In genomic region chr12:54967461-54967860, GRCh38 we compare ENCODE assay signal across 14 cellular contexts. TPM values are rescaled to one million over a fixed set of nuclear protein-coding genes. Genes with fewer than 3 reads are reported as not detected.
A peak's percentile ranks its signal among the peaks of the same experiment; 100 is the strongest.
DNase-seq lines count a peak whose midpoint lies in the region; ATAC-seq lines count a peak whose summit lies in the region.
"Had no signal": no experiment of that assay in that cellular context is flagged by ENCODE, and none has a peak within 500 bp of the region (broad histone marks: within the 10 kb centered on the region; RNA-seq: fewer than 3 reads in every experiment).

No MANE protein-coding gene starts in this region.

- no peak for DNase-seq in activated CD4-positive, alpha-beta T cell treated with anti-CD3 and anti-CD28 coated beads, Interleukin-2, amount 10 ng/mL, durations not matched to agents 24 days and 14 days
- no peak for DNase-seq in activated CD4-positive, alpha-beta T cell treated with anti-CD3 and anti-CD28 coated beads for 1 hour
- DNase-seq in T-helper 17 cell (no peak), caudate nucleus (lab: John Stamatoyannopoulos, UW) (no peak), trophoblast cell (no peak), cerebellar cortex (ENCODE audit: low spot score) (no peak), sciatic nerve (ENCODE audit: low spot score) (no peak)
- DNase-seq: lower lobe of right lung, NCI-H446 had no signal

- no peaks in the 10 kb centered on the region for H3K27me3 ChIP-seq in trophoblast cell (ENCODE audit: insufficient read depth, low read length)

- no peaks in the 10 kb centered on the region for H3K4me1 ChIP-seq in trophoblast cell (ENCODE audit: control insufficient read depth in 1 of 2, insufficient read depth in 2 of 2, low read length in 2 of 2)
- H3K4me1 ChIP-seq: lower lobe of right lung had no signal

- no CpG with 5 or more reads among the region's 2 CpGs for WGBS in trophoblast cell (ENCODE audit: extremely low coverage, insufficient coverage, insufficient read length)

- peak overlapping the region; percentile 68 for H3K27ac Mint-ChIP-seq in activated CD4-positive, alpha-beta T cell treated with anti-CD3 and anti-CD28 coated beads, Interleukin-2, amount 10 ng/mL, durations not matched to agents 24 days and 14 days
- H3K27ac Mint-ChIP-seq in T-helper 17 cell: peak overlapping the region; percentile 92

- no peaks in the 10 kb centered on the region for H3K27me3 Mint-ChIP-seq in activated CD4-positive, alpha-beta T cell treated with anti-CD3 and anti-CD28 coated beads, Interleukin-2, amount 10 ng/mL, durations not matched to agents 24 days and 14 days
- H3K27me3 Mint-ChIP-seq in T-helper 17 cell: no peaks in the 10 kb centered on the region

- H3K9me3 ChIP-seq in T-helper 17 cell (ENCODE audit: control insufficient read depth, low read length, poor library complexity, severe bottlenecking): no peaks in the 10 kb centered on the region
- H3K9me3 ChIP-seq in trophoblast cell (ENCODE audit: insufficient read depth, low read depth, low read length): no peaks in the 10 kb centered on the region
- H3K9me3 ChIP-seq: lower lobe of right lung had no signal

- no peak overlapping the region for H4K12ac ChIP-seq in trophoblast cell (ENCODE audit: low read depth, low read length)

- H3K4me1 Mint-ChIP-seq in activated CD4-positive, alpha-beta T cell treated with anti-CD3 and anti-CD28 coated beads, Interleukin-2, amount 10 ng/mL, durations not matched to agents 24 days and 14 days: peaks cover 62% of the 10 kb centered on the region
- H3K4me1 Mint-ChIP-seq in T-helper 17 cell: peaks cover 69% of the 10 kb centered on the region

- no peak overlapping the region for H3K4ac ChIP-seq in trophoblast cell (ENCODE audit: low read depth, low read length)

- peaks cover 81% of the 10 kb centered on the region for H3K36me3 Mint-ChIP-seq in activated CD4-positive, alpha-beta T cell treated with anti-CD3 and anti-CD28 coated beads, Interleukin-2, amount 10 ng/mL, durations not matched to agents 24 days and 14 days (ENCODE audit: low read depth)
- H3K36me3 Mint-ChIP-seq in T-helper 17 cell (ENCODE audit: low read depth): peaks cover 18% of the 10 kb centered on the region

- no peaks in the 10 kb centered on the region for H3K79me1 ChIP-seq in trophoblast cell (ENCODE audit: low read length)

- no peaks in the 10 kb centered on the region for H3K79me2 ChIP-seq in trophoblast cell (ENCODE audit: control insufficient read depth, insufficient read depth, low read length, poor library complexity)

- H2BK5ac ChIP-seq in trophoblast cell (ENCODE audit: low read depth, low read length, poor library complexity): no peak overlapping the region

- peak overlapping the region; percentile 27 for H3K23ac ChIP-seq in trophoblast cell (ENCODE audit: low read length)

- ATAC-seq in T-helper 17 cell (peak; percentile 54), sciatic nerve (no peak), HG03280 (IDR thresholded peaks at IDR 0.05; ENCODE audit: unreplicated experiment) (no peak)
- ATAC-seq: lower lobe of right lung, Panc1 had no signal

- no peak overlapping the region for H3K18ac ChIP-seq in trophoblast cell (ENCODE audit: low read length)

- no peak overlapping the region for H3K4me3 ChIP-seq in trophoblast cell (ENCODE audit: low read depth, low read length)
- H3K4me3 ChIP-seq: lower lobe of right lung, smooth muscle cell had no signal

- no peak overlapping the region for H4K91ac ChIP-seq in trophoblast cell (ENCODE audit: low read depth, low read length)

- no peak overlapping the region for H2AFZ ChIP-seq in trophoblast cell (ENCODE audit: insufficient read depth, low read length, poor library complexity)

- peak overlapping the region; percentile 60 for H3K4me3 Mint-ChIP-seq in activated CD4-positive, alpha-beta T cell treated with anti-CD3 and anti-CD28 coated beads, Interleukin-2, amount 10 ng/mL, durations not matched to agents 24 days and 14 days
- H3K4me3 Mint-ChIP-seq in T-helper 17 cell: peak overlapping the region; percentile 78

- no peaks in the 10 kb centered on the region for H3K36me3 ChIP-seq in trophoblast cell (ENCODE audit: control insufficient read depth in 1 of 2, insufficient read depth in 2 of 2, low read length in 2 of 2)
- H3K36me3 ChIP-seq: lower lobe of right lung had no signal

- H3K27ac ChIP-seq in caudate nucleus (ENCODE audit: low read depth, low read length) (peak overlapping the region; percentile 64), trophoblast cell (ENCODE audit: low read depth, low read length) (no peak overlapping the region)
- H3K27ac ChIP-seq: lower lobe of right lung had no signal

- no peak overlapping the region for H3K9ac ChIP-seq in trophoblast cell (ENCODE audit: low read length)

- H3K14ac ChIP-seq in trophoblast cell (ENCODE audit: low read length): no peak overlapping the region

- H2AK5ac ChIP-seq in trophoblast cell (ENCODE audit: low read length): no peak overlapping the region

- H2BK12ac ChIP-seq in trophoblast cell (ENCODE audit: low read length): no peak overlapping the region

- no peaks in the 10 kb centered on the region for H3K9me3 Mint-ChIP-seq in activated CD4-positive, alpha-beta T cell treated with anti-CD3 and anti-CD28 coated beads, Interleukin-2, amount 10 ng/mL, durations not matched to agents 24 days and 14 days

- H4K8ac ChIP-seq in trophoblast cell (ENCODE audit: low read depth, low read length): no peak overlapping the region

- no peak overlapping the region for H3K4me2 ChIP-seq in trophoblast cell (ENCODE audit: low read length)
- H3K4me2 ChIP-seq: smooth muscle cell had no signal

- intact Hi-C loops in activated CD4-positive, alpha-beta T cell treated with anti-CD3 and anti-CD28 coated beads, Interleukin-2, amount 10 ng/mL, durations not matched to agents 24 days and 14 days (cut with micrococcal nuclease): no loop called here
- intact Hi-C loops in sciatic nerve (cut with DNase I): no loop called here

- H2BK120ac ChIP-seq in trophoblast cell (ENCODE audit: insufficient read depth, low read length, poor library complexity): no peak overlapping the region

RNA-seq across cellular contexts. Expression of gene TESPA1, which starts 17.1 kb away (rescaled TPM):
- total RNA-seq in activated CD4-positive, alpha-beta T cell treated with anti-CD3 and anti-CD28 coated beads, Interleukin-2, amount 10 ng/mL, durations not matched to agents 24 days and 14 days: 164 and 168 TPM in 2 replicates
- total RNA-seq in T-helper 17 cell: 100 to 1,000 TPM; 121 to 160 TPM
- polyA plus RNA-seq in trophoblast cell (2013): not detected in 2 replicates
- 3.1 TPM for total RNA-seq in sciatic nerve
- total RNA-seq: A673, epithelial cell of proximal tubule, smooth muscle cell had no signal
- polyA plus RNA-seq: smooth muscle cell had no signal

RNA-seq across cellular contexts. Expression of gene NEUROD4, which starts 52.3 kb away (rescaled TPM):
- not detected in 2 replicates for total RNA-seq in activated CD4-positive, alpha-beta T cell treated with anti-CD3 and anti-CD28 coated beads, Interleukin-2, amount 10 ng/mL, durations not matched to agents 24 days and 14 days
- total RNA-seq in T-helper 17 cell: not detected
- not detected in 2 replicates for polyA plus RNA-seq in trophoblast cell (2013)
- total RNA-seq in sciatic nerve: not detected
- total RNA-seq: A673, epithelial cell of proximal tubule, lower lobe of right lung, smooth muscle cell had no signal
- polyA plus RNA-seq: smooth muscle cell had no signal

Comparison
In these comparisons a context has a peak if more than half of its experiments do, and no peak if none do; other contexts are left out.
1. RNA of gene TESPA1, which starts 17.1 kb away (total RNA-seq): 164 to 168 TPM in activated CD4-positive, alpha-beta T cell treated with anti-CD3 and anti-CD28 coated beads, Interleukin-2, amount 10 ng/mL, durations not matched to agents 24 days and 14 days and 121 to 160 TPM in T-helper 17 cell; 3.1 TPM in sciatic nerve (single experiment); every median in the first group is over 10 times any median in the second.